In the genomic region with DNA sequence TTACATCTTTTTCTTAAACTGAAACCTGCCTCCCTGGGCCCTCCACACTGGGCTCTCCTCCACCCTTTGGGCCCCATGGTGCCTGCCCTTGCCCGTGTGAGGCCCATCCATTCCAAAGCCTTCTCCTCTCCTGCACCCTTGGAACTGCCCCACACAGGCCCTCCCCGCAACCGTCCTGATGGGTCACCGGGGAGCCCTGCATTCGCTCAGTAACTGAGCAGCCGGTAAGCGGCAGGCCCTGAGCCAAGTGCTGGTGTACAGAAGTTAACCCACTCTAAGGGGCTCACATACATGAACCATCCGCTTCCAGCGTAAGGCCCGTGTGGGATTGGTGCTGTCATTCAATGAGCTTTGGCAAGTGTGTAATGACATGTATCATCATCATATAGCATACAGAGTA, we compare ENCODE assay signal across 20 cellular contexts. TPM values are rescaled to one million over a fixed set of nuclear protein-coding genes. Genes with fewer than 3 reads are reported as not detected.
DNase-seq lines count a peak whose midpoint lies in the region; ATAC-seq and TF ChIP-seq lines count a peak whose summit lies in the region.
"Had no signal": no experiment of that assay in that cellular context is flagged by ENCODE, and none has a peak within 500 bp of the region (broad histone marks: within the 10 kb centered on the region; RNA-seq: fewer than 3 reads in every experiment).

No MANE protein-coding gene starts in this region.

- H3K36me3 ChIP-seq in DND-41 (ENCODE audit: insufficient read depth, low read length) (no peaks in the 10 kb centered on the region), GM23338 (ENCODE audit: insufficient read depth) (no peaks in the 10 kb centered on the region)
- H3K36me3 ChIP-seq: BLaER1 treated with 17β-estradiol and CSF1 and Interleukin-3, amounts not matched to agents 10 nM and 100 nM; SJSA1 had no signal

- no peaks in the 10 kb centered on the region for H3K36me3 Mint-ChIP-seq in GM23338 (ENCODE audit: low read depth)
- no peaks in the 10 kb centered on the region for H3K36me3 Mint-ChIP-seq in chondrocyte (ENCODE audit: low read depth)
- H3K36me3 Mint-ChIP-seq in nephron progenitor cell (ENCODE audit: low read depth): no peaks in the 10 kb centered on the region
- no peaks in the 10 kb centered on the region for H3K36me3 Mint-ChIP-seq in T-cell
- H3K36me3 Mint-ChIP-seq: CD4-positive, alpha-beta memory T cell had no signal

- H3K27me3 Mint-ChIP-seq in GM23338 (ENCODE audit: insufficient read depth, low read depth, poor library complexity): peaks cover 19% of the 10 kb centered on the region
- peaks cover 30% of the 10 kb centered on the region for H3K27me3 Mint-ChIP-seq in chondrocyte (ENCODE audit: low read depth)
- H3K27me3 Mint-ChIP-seq in nephron progenitor cell (ENCODE audit: low read depth, poor library complexity): peaks cover 40% of the 10 kb centered on the region
- H3K27me3 Mint-ChIP-seq in T-cell: peaks cover 15 to 38% of the 10 kb centered on the region in 2 donors

- DNase-seq in DND-41: no peak
- no peak for DNase-seq in GM23338 (ENCODE audit: low spot score)
- peak; percentile 63 for DNase-seq in chondrocyte (ENCODE audit: low spot score)
- DNase-seq in nephron progenitor cell: no peak
- DNase-seq in T-cell: no peak
- DNase-seq: CD4-positive, alpha-beta memory T cell; DMS 273 treated with DMSO at 0.1 percent for 48 hours; GM23248; Karpas-422; NCI-H774; NK-92 treated with Interleukin-12 subunit alpha and Interleukin-12 subunit beta, amount 100 ng/mL, for 24 hours had no signal

- no peaks in the 10 kb centered on the region for H3K9me2 ChIP-seq in GM23338 (ENCODE audit: insufficient read depth)

- H3K27ac Mint-ChIP-seq in GM23338 (no peak overlapping the region), chondrocyte (ENCODE audit: unreplicated experiment) (no peak overlapping the region), nephron progenitor cell (peak overlapping the region; percentile 81), T-cell (no peak overlapping the region)
- H3K27ac Mint-ChIP-seq: CD4-positive, alpha-beta memory T cell had no signal

- CTCF ChIA-PET in T-cell (lab: Charles Lee): no interaction called here

- POLR2A ChIA-PET in T-cell (lab: Charles Lee): no interaction called here

- no peaks in the 10 kb centered on the region for H3K9me3 Mint-ChIP-seq in GM23338
- no peaks in the 10 kb centered on the region for H3K9me3 Mint-ChIP-seq in chondrocyte (ENCODE audit: low read depth)
- H3K9me3 Mint-ChIP-seq in nephron progenitor cell: no peaks in the 10 kb centered on the region
- no peaks in the 10 kb centered on the region for H3K9me3 Mint-ChIP-seq in T-cell
- H3K9me3 Mint-ChIP-seq: CD4-positive, alpha-beta memory T cell had no signal

- no peaks in the 10 kb centered on the region for H3K9me3 ChIP-seq in DND-41 (ENCODE audit: insufficient read depth, low read length, severe bottlenecking)
- H3K9me3 ChIP-seq: BLaER1 treated with 17β-estradiol and CSF1 and Interleukin-3, amounts not matched to agents 10 nM and 100 nM; Caco-2; SJSA1 had no signal

- TF ChIP-seq CTCF in DND-41 (IDR thresholded peaks at IDR 0.05; ENCODE audit: borderline replicate concordance, extremely low read depth, low read length, poor library complexity, severe bottlenecking) (no peak), GM23338 (conservative IDR thresholded peaks at IDR 0.05; ENCODE audit: low read depth in 2 of 2) (no peak), chondrocyte (IDR thresholded peaks at IDR 0.05) (no peak), nephron progenitor cell (IDR thresholded peaks at IDR 0.05) (no peak)

- no peaks in the 10 kb centered on the region for H3K4me1 ChIP-seq in DND-41 (ENCODE audit: insufficient read depth, low read length)
- peaks cover 20% of the 10 kb centered on the region for H3K4me1 ChIP-seq in GM23338 (ENCODE audit: insufficient read depth)

- H3K79me2 ChIP-seq in DND-41 (ENCODE audit: insufficient read depth, low read length) (no peaks in the 10 kb centered on the region), GM23338 (replicated peaks; ENCODE audit: insufficient read depth) (no peaks in the 10 kb centered on the region)

- peaks cover 2% of the 10 kb centered on the region; the same call in 1 of the 2 replicates for H4K20me1 ChIP-seq in DND-41 (ENCODE audit: insufficient read depth, low read length)
- H4K20me1 ChIP-seq in GM23338 (replicated peaks; ENCODE audit: insufficient read depth): no peaks in the 10 kb centered on the region
- H4K20me1 ChIP-seq: BLaER1 treated with 17β-estradiol and CSF1 and Interleukin-3, amounts not matched to agents 10 nM and 100 nM had no signal

- no peak overlapping the region for H3K4me2 ChIP-seq in DND-41 (ENCODE audit: insufficient read depth, low read length)
- no peak overlapping the region for H3K4me2 ChIP-seq in GM23338

- H3K9ac ChIP-seq in DND-41 (ENCODE audit: low read depth, low read length): no peak overlapping the region
- H3K9ac ChIP-seq: BLaER1 treated with 17β-estradiol and CSF1 and Interleukin-3, amounts not matched to agents 10 nM and 100 nM; GM23248 had no signal

- ATAC-seq in DND-41 (ENCODE audit: insufficient read depth, low read depth): 0 out of 3 replicates have a peak, but pooled peaks have one; percentile 9
- peak; percentile 54 for ATAC-seq in GM23338
- no peak for ATAC-seq in HG02588 (IDR thresholded peaks at IDR 0.05; ENCODE audit: unreplicated experiment)
- no peak for ATAC-seq in HG03520 (IDR thresholded peaks at IDR 0.05; ENCODE audit: unreplicated experiment)
- no peak for ATAC-seq in T-cell (replicated peaks in 1 of 4)
- ATAC-seq: GM12878, HCT116, Panc1 had no signal

- H3K4me3 ChIP-seq in DND-41 (ENCODE audit: low read depth in 1 of 2, low read length in 2 of 2): no peak overlapping the region
- no peak overlapping the region for H3K4me3 ChIP-seq in GM23338
- H3K4me3 ChIP-seq: BLaER1 treated with 17β-estradiol and CSF1 and Interleukin-3, amounts not matched to agents 10 nM and 100 nM; GM12878; GM23248; SJSA1 had no signal

- H3K4me1 Mint-ChIP-seq in GM23338: peaks cover 35% of the 10 kb centered on the region
- peaks cover under 1% of the 10 kb centered on the region for H3K4me1 Mint-ChIP-seq in chondrocyte (ENCODE audit: low read depth)
- peaks cover 66% of the 10 kb centered on the region for H3K4me1 Mint-ChIP-seq in nephron progenitor cell
- peaks cover 0 to 4% (median under 1%) of the 10 kb centered on the region in 3 donors for H3K4me1 Mint-ChIP-seq in T-cell
- H3K4me1 Mint-ChIP-seq: CD4-positive, alpha-beta memory T cell had no signal

- H3K27ac ChIP-seq in DND-41 (ENCODE audit: low read length) (no peak overlapping the region), GM23338 (ENCODE audit: low read depth) (no peak overlapping the region)
- H3K27ac ChIP-seq: BLaER1 treated with 17β-estradiol and CSF1 and Interleukin-3, amounts not matched to agents 10 nM and 100 nM; GM23248; SJSA1 had no signal

- H3K4me3 Mint-ChIP-seq in GM23338 (no peak overlapping the region), chondrocyte (ENCODE audit: unreplicated experiment) (no peak overlapping the region), nephron progenitor cell (peak overlapping the region; percentile 72), T-cell (no peak overlapping the region)
- H3K4me3 Mint-ChIP-seq: CD4-positive, alpha-beta memory T cell had no signal

- no peak overlapping the region for H2AFZ ChIP-seq in DND-41 (ENCODE audit: low read depth, low read length)
- no peak overlapping the region for H2AFZ ChIP-seq in GM23338
- H2AFZ ChIP-seq: GM23248 had no signal

- no peaks in the 10 kb centered on the region for H3F3A ChIP-seq in GM23338 (replicated peaks; ENCODE audit: low read depth)

- H3K27me3 ChIP-seq in DND-41 (ENCODE audit: insufficient read depth, low read length, poor library complexity) (peaks cover under 1% of the 10 kb centered on the region), GM23338 (ENCODE audit: insufficient read depth) (no peaks in the 10 kb centered on the region)
- H3K27me3 ChIP-seq: SJSA1 had no signal

TF ChIP-seq in GM23338, 12 proteins besides CTCF, POLR2A, EP300 and RAD21 (continues in another document):
- TF ChIP-seq, protein P1, sequence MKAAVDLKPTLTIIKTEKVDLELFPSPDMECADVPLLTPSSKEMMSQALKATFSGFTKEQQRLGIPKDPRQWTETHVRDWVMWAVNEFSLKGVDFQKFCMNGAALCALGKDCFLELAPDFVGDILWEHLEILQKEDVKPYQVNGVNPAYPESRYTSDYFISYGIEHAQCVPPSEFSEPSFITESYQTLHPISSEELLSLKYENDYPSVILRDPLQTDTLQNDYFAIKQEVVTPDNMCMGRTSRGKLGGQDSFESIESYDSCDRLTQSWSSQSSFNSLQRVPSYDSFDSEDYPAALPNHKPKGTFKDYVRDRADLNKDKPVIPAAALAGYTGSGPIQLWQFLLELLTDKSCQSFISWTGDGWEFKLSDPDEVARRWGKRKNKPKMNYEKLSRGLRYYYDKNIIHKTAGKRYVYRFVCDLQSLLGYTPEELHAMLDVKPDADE (IDR thresholded peaks at IDR 0.05): no peak
- TF ChIP-seq ZNF114 (CRISPR knock-in tag; IDR thresholded peaks at IDR 0.05): no peak
- no peak for TF ChIP-seq EZH2 (IDR thresholded peaks at IDR 0.05; ENCODE audit: low read depth, unreplicated experiment)
- no peak for TF ChIP-seq ZNF331 (CRISPR knock-in tag; IDR thresholded peaks at IDR 0.05; ENCODE audit: low read depth)
- TF ChIP-seq CREB1 (CRISPR knock-in tag; IDR thresholded peaks at IDR 0.05; ENCODE audit: low read depth): no peak

RNA-seq across cellular contexts. Expression of a gene that starts 5.4 kb away (rescaled TPM):
- total RNA-seq in GM23338 (2014; rRNA removed; shearing (Covaris generic)): 0.14 TPM in 1 of 2 replicates, not detected in the other
- polyA plus RNA-seq in GM23338 (2016; fragmentation: Nextera tagmentation; extraction: Ambion mirVana): 0.05 TPM in 1 of 2 replicates, not detected in the other
- 0.18 to 1.7 TPM (median 0.22 TPM) in 3 replicates for total RNA-seq in chondrocyte
- not detected for total RNA-seq in T-cell
- total RNA-seq: CD4-positive, alpha-beta memory T cell; GM12878 had no signal
- polyA plus RNA-seq: CD4-positive, alpha-beta memory T cell; GM12878 had no signal

RNA-seq across cellular contexts. Expression of a gene that starts 23.8 kb away (rescaled TPM):
- total RNA-seq in GM23338 (2014; rRNA removed; shearing (Covaris generic)): 0.14 TPM in 1 of 2 replicates, not detected in the other
- polyA plus RNA-seq in GM23338 (2016; fragmentation: Nextera tagmentation; extraction: Ambion mirVana): 0.10 TPM in 1 of 2 replicates, not detected in the other
- total RNA-seq in chondrocyte: not detected in 3 replicates
- total RNA-seq in T-cell: under 1 TPM in 2 of 5 donors, not detected in 3; 0.12 to 0.13 TPM
- total RNA-seq: Caco-2; CD4-positive, alpha-beta memory T cell; GM12878; GM23248; M059J; SJSA1 had no signal
- polyA plus RNA-seq: CD4-positive, alpha-beta memory T cell; GM12878; GM23248 had no signal

RNA-seq across cellular contexts. Expression of a gene that starts 24.1 kb away (rescaled TPM):
- 0.07 and 0.12 TPM in 2 replicates for total RNA-seq in GM23338 (2014; rRNA removed; shearing (Covaris generic))
- polyA plus RNA-seq in GM23338 (2016; fragmentation: Nextera tagmentation; extraction: Ambion mirVana): 0.15 TPM in 1 of 2 replicates, not detected in the other
- 0.28 TPM in 1 of 3 replicates, not detected in the others for total RNA-seq in chondrocyte
- 1 to 10 TPM; 5.1 to 8.4 (median 6.3) TPM for total RNA-seq in T-cell
- total RNA-seq: GM12878, SJSA1 had no signal
- polyA plus RNA-seq: GM12878, GM23248 had no signal

Comparison
In these comparisons a context has a peak if more than half of its experiments do, and no peak if none do; other contexts are left out.
1. ATAC-seq: peak in DND-41 (single experiment) and GM23338 (single experiment); none in HG02588 (single experiment), HG03520 (single experiment) and T-cell (0 of 4).